ENCODE assay signal across 1 cellular context in genomic region chr11:77994434-77995362, GRCh38.
TF ChIP-seq lines count a peak whose summit lies in the region.

Gene INTS4, minus strand, starts transcription at chr11:77994668. Its CDS starts 25 bp downstream, at chr11:77994643.

TF ChIP-seq in GM12878, 131 proteins besides CTCF, POLR2A, EP300 and RAD21 (continued from another document and continues in another):
- peak; percentile 49; the same call in 1 of the 2 replicates for TF ChIP-seq NKRF (conservative IDR thresholded peaks at IDR 0.05)
- peak; percentile 87 for TF ChIP-seq POLR2AphosphoS5 (IDR thresholded peaks at IDR 0.05; ENCODE audit: low read length)
- no peak for TF ChIP-seq SMC3 (IDR thresholded peaks at IDR 0.05; ENCODE audit: borderline replicate concordance, low read length)
- TF ChIP-seq ZNF622 (IDR thresholded peaks at IDR 0.05) = no peak
- TF ChIP-seq CBFB (IDR thresholded peaks at IDR 0.05; ENCODE audit: low read depth) = no peak; the same call in 1 of the 2 replicates
- no peak for TF ChIP-seq JUNB (IDR thresholded peaks at IDR 0.05)
- no peak for TF ChIP-seq ZNF207 (IDR thresholded peaks at IDR 0.05; ENCODE audit: borderline replicate concordance)
- TF ChIP-seq IRF4 (IDR thresholded peaks at IDR 0.05; ENCODE audit: low read depth, low read length) = peak; percentile 58; the same call in 1 of the 2 replicates
- peak; percentile 98 to 99 for TF ChIP-seq IKZF2 (IDR thresholded peaks at IDR 0.05)
- no peak for TF ChIP-seq ZNF24 (IDR thresholded peaks at IDR 0.05)
- TF ChIP-seq CUX1 (IDR thresholded peaks at IDR 0.05; ENCODE audit: insufficient replicate concordance, low read depth, low read length) = no peak
- TF ChIP-seq STAT3 (IDR thresholded peaks at IDR 0.05; ENCODE audit: low read depth, low read length) = no peak
- TF ChIP-seq BCL11A (IDR thresholded peaks at IDR 0.05; ENCODE audit: low read depth, low read length) = 0 out of 2 replicates have a peak, but pooled peaks have one; percentile 4
- peak; percentile 28 for TF ChIP-seq SIX5 (IDR thresholded peaks at IDR 0.05; ENCODE audit: low read depth, low read length, severe bottlenecking)
- TF ChIP-seq LARP7 (IDR thresholded peaks at IDR 0.05) = no peak
- TF ChIP-seq MXI1 (IDR thresholded peaks at IDR 0.05; ENCODE audit: low read depth, low read length) = peak; percentile 73
- no peak for TF ChIP-seq GATAD2B (conservative IDR thresholded peaks at IDR 0.05; ENCODE audit: low read depth)
- no peak for TF ChIP-seq KAT2A (conservative IDR thresholded peaks at IDR 0.05; ENCODE audit: control insufficient read depth, low read depth, low read length)
- peak in 1 of 2 experiments; percentile 91; a peak in 2 of 3 replicates for TF ChIP-seq EGR1 (IDR thresholded peaks at IDR 0.05; ENCODE audit: borderline replicate concordance in 1 of 2, low read depth in 2 of 2, low read length in 2 of 2)
- TF ChIP-seq TBL1XR1 (IDR thresholded peaks at IDR 0.05; ENCODE audit: low read depth, low read length) = 0 out of 2 replicates have a peak, but pooled peaks have one; percentile 6
- peak; percentile 76 for TF ChIP-seq NFYA (IDR thresholded peaks at IDR 0.05; ENCODE audit: borderline replicate concordance, low read depth, low read length)
- TF ChIP-seq RFX5 (IDR thresholded peaks at IDR 0.05; ENCODE audit: low read depth, low read length) = peak; percentile 51; the same call in 1 of the 2 replicates
- no peak for TF ChIP-seq SUPT20H (IDR thresholded peaks at IDR 0.05; ENCODE audit: borderline replicate concordance, control insufficient read depth, low read depth, low read length)
- TF ChIP-seq NBN (IDR thresholded peaks at IDR 0.05) = 0 out of 2 replicates have a peak, but pooled peaks have one; percentile 45
- no peak for TF ChIP-seq BCLAF1 (IDR thresholded peaks at IDR 0.05)
- peak; percentile 97 for TF ChIP-seq NR2C1 (IDR thresholded peaks at IDR 0.05)
- TF ChIP-seq ZNF384 (IDR thresholded peaks at IDR 0.05; ENCODE audit: borderline replicate concordance, low read depth, low read length) = peak; percentile 68; the same call in 1 of the 2 replicates
- no peak for TF ChIP-seq CBX3 (IDR thresholded peaks at IDR 0.05; ENCODE audit: borderline replicate concordance, low read depth)
- TF ChIP-seq FOS (IDR thresholded peaks at IDR 0.05; ENCODE audit: borderline replicate concordance, extremely low read depth, insufficient read length) = peak; percentile 73
- no peak for TF ChIP-seq SREBF2 (IDR thresholded peaks at IDR 0.05; ENCODE audit: low read length)
- TF ChIP-seq HDAC6 (IDR thresholded peaks at IDR 0.05; ENCODE audit: unreplicated experiment) = no peak
- peak; percentile 94 for TF ChIP-seq PBX3 (IDR thresholded peaks at IDR 0.05; ENCODE audit: insufficient replicate concordance, low read depth, low read length)
- TF ChIP-seq ESRRA (IDR thresholded peaks at IDR 0.05; ENCODE audit: low read length) = no peak
- TF ChIP-seq BCL3 (IDR thresholded peaks at IDR 0.05; ENCODE audit: borderline replicate concordance, insufficient read depth, low read depth, low read length, poor library complexity, severe bottlenecking) = no peak
- no peak for TF ChIP-seq ATF3 (IDR thresholded peaks at IDR 0.05; ENCODE audit: borderline replicate concordance, extremely low read depth, low read depth, low read length)
- TF ChIP-seq GABPA (IDR thresholded peaks at IDR 0.05; ENCODE audit: low read depth) = peak; percentile 87
- peak; percentile 97 for TF ChIP-seq HDGF (IDR thresholded peaks at IDR 0.05)
- no peak for TF ChIP-seq ZBTB11 (CRISPR knock-in tag; IDR thresholded peaks at IDR 0.05)
- TF ChIP-seq DPF2 (IDR thresholded peaks at IDR 0.05) = peak; percentile 59; the same call in 1 of the 2 replicates
- TF ChIP-seq ATF7 (IDR thresholded peaks at IDR 0.05; ENCODE audit: low read depth) = peak; percentile 71
- TF ChIP-seq HDAC2 (IDR thresholded peaks at IDR 0.05) = no peak
- no peak; the same call in 1 of the 2 replicates for TF ChIP-seq MTA3 (IDR thresholded peaks at IDR 0.05; ENCODE audit: borderline replicate concordance, low read length)
- no peak for TF ChIP-seq RAD51 (IDR thresholded peaks at IDR 0.05)
- peak; percentile 52 for TF ChIP-seq CREM (IDR thresholded peaks at IDR 0.05; ENCODE audit: low read depth)
- TF ChIP-seq PAX5 (IDR thresholded peaks at IDR 0.05; ENCODE audit: borderline replicate concordance, low read depth, low read length) = no peak
- no peak for TF ChIP-seq TARDBP (IDR thresholded peaks at IDR 0.05; ENCODE audit: borderline replicate concordance)
- peak; percentile 95 for TF ChIP-seq E4F1 (IDR thresholded peaks at IDR 0.05; ENCODE audit: borderline replicate concordance, partially characterized antibody)
- no peak; the same call in 1 of the 2 replicates for TF ChIP-seq TCF7 (IDR thresholded peaks at IDR 0.05; ENCODE audit: borderline replicate concordance)
